18 cellular contexts compared by ENCODE assay signal in the genomic region with DNA sequence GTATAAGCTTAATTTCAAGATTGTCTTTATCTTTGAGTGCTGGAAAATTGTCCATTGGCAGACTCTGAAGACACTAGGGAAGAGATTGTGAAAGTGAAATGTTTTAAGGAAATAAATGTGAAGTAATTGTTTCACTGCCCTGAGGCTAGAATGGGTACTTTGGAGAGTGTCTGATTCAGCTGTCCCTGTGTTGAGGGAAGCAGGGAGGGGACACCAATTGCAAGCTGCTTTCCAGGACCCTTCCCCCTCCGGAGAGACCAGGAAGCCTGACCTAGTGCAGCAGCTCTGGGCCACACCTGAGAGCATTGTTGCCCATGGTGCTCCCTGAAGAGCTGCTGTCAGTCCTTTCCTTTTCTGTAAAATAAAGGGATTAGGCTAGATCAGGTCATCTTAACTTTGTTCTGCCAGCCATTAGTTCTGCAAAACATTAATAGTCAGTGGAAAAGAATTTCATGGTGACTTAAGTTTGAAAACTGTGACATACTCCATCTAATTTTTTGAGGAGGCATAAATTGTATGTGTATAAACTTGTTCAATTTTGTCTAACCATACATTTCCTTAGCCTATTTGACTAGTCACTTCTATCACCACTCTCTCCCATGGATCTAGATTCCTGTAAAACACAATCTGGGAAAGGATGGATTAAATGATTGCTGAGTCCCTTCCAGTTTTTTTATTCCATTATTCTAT. TPM values are rescaled to one million over a fixed set of nuclear protein-coding genes. Genes with fewer than 3 reads are reported as not detected.
DNase-seq lines count a peak whose midpoint lies in the region; ATAC-seq and TF ChIP-seq lines count a peak whose summit lies in the region.
"Had no signal": no experiment of that assay in that cellular context is flagged by ENCODE, and none has a peak within 500 bp of the region (broad histone marks: within the 10 kb centered on the region; RNA-seq: fewer than 3 reads in every experiment).

No MANE protein-coding gene starts in this region.

- no peaks in the 10 kb centered on the region for H3K9me3 Mint-ChIP-seq in activated T-helper 1 cell treated with anti-CD3 and anti-CD28 coated beads, Interleukin-12 subunit alpha, Interleukin-12 subunit beta, Interleukin-2, Interleukin-4 antibody, amounts not matched to agents 30 ng/mL and 10 ng/mL and 1 ng/mL, durations not matched to agents 14 hours and 24 hours and 36 hours
- H3K9me3 Mint-ChIP-seq: activated T-cell treated with anti-CD3 and anti-CD28 coated beads, Interleukin-2, amount 50 U/mL, for 72 hours had no signal

- peak overlapping the region; percentile 75 to 94 for H3K27ac ChIP-seq in SK-N-SH (ENCODE audit: low read depth in 2 of 2, low read length in 1 of 2)
- peak overlapping the region; percentile 57 to 96 for H3K27ac ChIP-seq in aorta (ENCODE audit: low read depth in 1 of 2, low read length in 2 of 2)
- H3K27ac ChIP-seq in caudate nucleus (ENCODE audit: low read depth, low read length): no peak overlapping the region
- H3K27ac ChIP-seq: testis had no signal

- H3F3A ChIP-seq in SK-N-SH (replicated peaks; ENCODE audit: insufficient read depth): peaks cover 87% of the 10 kb centered on the region

- no peak for TF ChIP-seq EP300 in SK-N-SH (IDR thresholded peaks at IDR 0.05; ENCODE audit: borderline replicate concordance in 1 of 2, low read depth in 1 of 2, low read length in 1 of 2)

- no peak for TF ChIP-seq RAD21 in SK-N-SH (IDR thresholded peaks at IDR 0.05; ENCODE audit: low read length)

- no peak overlapping the region for H2AFZ ChIP-seq in SK-N-SH (ENCODE audit: low read depth)

- H3K27me3 ChIP-seq in SK-N-SH (ENCODE audit: insufficient read depth) (no peaks in the 10 kb centered on the region), aorta (ENCODE audit: control insufficient read depth in 1 of 2, insufficient read depth in 2 of 2, low read length in 1 of 2) (no peaks in the 10 kb centered on the region)
- H3K27me3 ChIP-seq: testis had no signal

- no peaks in the 10 kb centered on the region for H3K9me2 ChIP-seq in SK-N-SH

- peaks cover 100% of the 10 kb centered on the region for H3K79me2 ChIP-seq in SK-N-SH (ENCODE audit: insufficient read depth)

- DNase-seq in left cardiac atrium (no peak), Right ventricle myocardium superior (no peak), SK-N-SH (peak; percentile 19), foreskin melanocyte (peak; percentile 24), aorta (no peak), GM19238 (ENCODE audit: insufficient read length, low spot score) (no peak), caudate nucleus (lab: John Stamatoyannopoulos, UW) (no peak)
- DNase-seq in activated T-helper 1 cell treated with anti-CD3 and anti-CD28 coated beads, Interleukin-12 subunit alpha, Interleukin-12 subunit beta, Interleukin-2, Interleukin-4 antibody, amounts not matched to agents 30 ng/mL and 10 ng/mL and 1 ng/mL, durations not matched to agents 14 hours and 24 hours and 36 hours (ENCODE audit: low spot score): no peak
- DNase-seq: ACHN; activated CD4-positive, alpha-beta T cell treated with anti-CD3 and anti-CD28 coated beads, Interleukin-2, amount 50 U/mL, for 4 hours; activated T-cell treated with anti-CD3 and anti-CD28 coated beads, Interleukin-2, amount 50 U/mL, for 72 hours; dermis blood vessel endothelial cell; esophagus squamous epithelium; hypothalamus; naive B cell; NCI-H2171 treated with DMSO at 0.1 percent for 48 hours; stimulated activated CD4-positive, alpha-beta T cell treated with anti-CD3 and anti-CD28 coated beads, Interleukin-1b, Interleukin-23, amount 100 ng/mL, for 48 hours; testis had no signal

- H4K20me1 ChIP-seq in SK-N-SH (ENCODE audit: insufficient read depth): peaks cover 73% of the 10 kb centered on the region

- H3K4me1 ChIP-seq in SK-N-SH (ENCODE audit: control insufficient read depth in 1 of 2, insufficient read depth in 2 of 2, low read depth in 1 of 2, low read length in 1 of 2): peaks cover 40 to 85% of the 10 kb centered on the region in 2 experiments
- H3K4me1 ChIP-seq in aorta (ENCODE audit: control insufficient read depth in 1 of 2, insufficient read depth in 2 of 2, low read length in 2 of 2): peaks cover 6 to 15% of the 10 kb centered on the region in 2 donors
- H3K4me1 ChIP-seq: testis had no signal

- CTCF ChIA-PET in SK-N-SH (lab: Yijun Ruan, JAX): interaction anchor here (0.9 to 3.7 kb wide), 7 partner anchors 11 to 352 kb away, joined by 3 to 24 read pairs (median 6); no protein-coding TSS in a partner anchor

- H3K4me3 Mint-ChIP-seq in activated T-helper 1 cell treated with anti-CD3 and anti-CD28 coated beads, Interleukin-12 subunit alpha, Interleukin-12 subunit beta, Interleukin-2, Interleukin-4 antibody, amounts not matched to agents 30 ng/mL and 10 ng/mL and 1 ng/mL, durations not matched to agents 14 hours and 24 hours and 36 hours: no peak overlapping the region
- H3K4me3 Mint-ChIP-seq: activated T-cell treated with anti-CD3 and anti-CD28 coated beads, Interleukin-2, amount 50 U/mL, for 72 hours; naive B cell had no signal

- H3K4me2 ChIP-seq in SK-N-SH: peak overlapping the region; percentile 45

- intact Hi-C loops in left cardiac atrium (cut with DNase I) (no loop called here), Right ventricle myocardium superior (cut with DNase I) (no loop called here), aorta (cut with DNase I) (no loop called here)
- intact Hi-C loops in activated T-helper 1 cell treated with anti-CD3 and anti-CD28 coated beads, Interleukin-12 subunit alpha, Interleukin-12 subunit beta, Interleukin-2, Interleukin-4 antibody, amounts not matched to agents 30 ng/mL and 10 ng/mL and 1 ng/mL, durations not matched to agents 14 hours and 24 hours and 36 hours (cut with micrococcal nuclease): no loop called here

- whole genome bisulfite sequencing in SK-N-SH (ENCODE audit: low lambda C conversion rate): 0% methylated on average over 1 of the region's 1 CpG
- 0 to 7% methylated on average over 1 of the region's 1 CpG for WGBS in aorta, 2 donors

- H3K4me3 ChIP-seq in SK-N-SH (ENCODE audit: low read depth in 2 of 2, low read length in 1 of 2) (no peak overlapping the region), aorta (ENCODE audit: low read length in 2 of 2) (no peak overlapping the region)
- H3K4me3 ChIP-seq: esophagus squamous epithelium, testis had no signal

- POLR2A ChIA-PET in SK-N-SH (lab: Yijun Ruan, JAX): interaction anchor here (0.6 to 2.1 kb wide), 2 partner anchors 61 to 182 kb away, joined by 3 to 7 read pairs; no protein-coding TSS in a partner anchor

- no peaks in the 10 kb centered on the region for H3K36me3 Mint-ChIP-seq in activated T-helper 1 cell treated with anti-CD3 and anti-CD28 coated beads, Interleukin-12 subunit alpha, Interleukin-12 subunit beta, Interleukin-2, Interleukin-4 antibody, amounts not matched to agents 30 ng/mL and 10 ng/mL and 1 ng/mL, durations not matched to agents 14 hours and 24 hours and 36 hours (ENCODE audit: low read depth)
- H3K36me3 Mint-ChIP-seq: naive B cell had no signal

- no peaks in the 10 kb centered on the region for H3K4me1 Mint-ChIP-seq in activated T-helper 1 cell treated with anti-CD3 and anti-CD28 coated beads, Interleukin-12 subunit alpha, Interleukin-12 subunit beta, Interleukin-2, Interleukin-4 antibody, amounts not matched to agents 30 ng/mL and 10 ng/mL and 1 ng/mL, durations not matched to agents 14 hours and 24 hours and 36 hours (ENCODE audit: low read depth)
- H3K4me1 Mint-ChIP-seq: naive B cell had no signal

- H3K36me3 ChIP-seq in SK-N-SH (replicated peaks in 1 of 2; ENCODE audit: control insufficient read depth in 1 of 2, insufficient read depth in 2 of 2, low read length in 1 of 2) (peaks cover 65 to 72% of the 10 kb centered on the region in 2 experiments), aorta (ENCODE audit: control insufficient read depth in 1 of 2, insufficient read depth in 2 of 2, low read length in 1 of 2) (no peaks in the 10 kb centered on the region)
- H3K36me3 ChIP-seq: esophagus squamous epithelium had no signal

- ATAC-seq in left cardiac atrium: peak; percentile 21 to 47
- no peak for ATAC-seq in Right ventricle myocardium superior (ENCODE audit: poor library complexity)
- no peak for ATAC-seq in aorta (ENCODE audit: low FRiP score)
- ATAC-seq: activated T-cell treated with anti-CD3 and anti-CD28 coated beads, Interleukin-2, amount 50 U/mL, for 72 hours had no signal

- H3K9ac ChIP-seq in SK-N-SH: no peak overlapping the region; the same call in 1 of the 2 replicates

- H3K27me3 Mint-ChIP-seq in activated T-helper 1 cell treated with anti-CD3 and anti-CD28 coated beads, Interleukin-12 subunit alpha, Interleukin-12 subunit beta, Interleukin-2, Interleukin-4 antibody, amounts not matched to agents 30 ng/mL and 10 ng/mL and 1 ng/mL, durations not matched to agents 14 hours and 24 hours and 36 hours (ENCODE audit: insufficient read depth): peaks cover 6% of the 10 kb centered on the region

- H3K27ac Mint-ChIP-seq in activated T-helper 1 cell treated with anti-CD3 and anti-CD28 coated beads, Interleukin-12 subunit alpha, Interleukin-12 subunit beta, Interleukin-2, Interleukin-4 antibody, amounts not matched to agents 30 ng/mL and 10 ng/mL and 1 ng/mL, durations not matched to agents 14 hours and 24 hours and 36 hours: no peak overlapping the region
- H3K27ac Mint-ChIP-seq: activated T-cell treated with anti-CD3 and anti-CD28 coated beads, Interleukin-2, amount 50 U/mL, for 72 hours; naive B cell had no signal

- no peak for TF ChIP-seq CTCF in SK-N-SH (IDR thresholded peaks at IDR 0.05)

- H3K9me3 ChIP-seq in SK-N-SH (no peaks in the 10 kb centered on the region), aorta (ENCODE audit: control insufficient read depth, low read length) (no peaks in the 10 kb centered on the region)
- H3K9me3 ChIP-seq: esophagus squamous epithelium, testis had no signal

TF ChIP-seq in SK-N-SH, 30 proteins besides CTCF, POLR2A, EP300 and RAD21:
- no peak for TF ChIP-seq TAF1 (IDR thresholded peaks at IDR 0.05; ENCODE audit: borderline replicate concordance, low read depth, low read length)
- peak; percentile 17; the same call in 1 of the 2 replicates for TF ChIP-seq TCF12 (IDR thresholded peaks at IDR 0.05)

RNA-seq across cellular contexts. Expression of a gene that starts 18.8 kb away (rescaled TPM):
- 100 to 1,000 TPM; 163 to 224 TPM for total RNA-seq in left cardiac atrium
- total RNA-seq in Right ventricle myocardium superior: 49.7 TPM
- 47.5 and 48.5 TPM in 2 replicates for polyA plus RNA-seq in SK-N-SH (2012; rRNA removed)
- polyA plus RNA-seq in SK-N-SH (2012; cell fraction: cytosol; rRNA removed): 59.8 and 60.6 TPM in 2 replicates
- 69.5 and 70.5 TPM in 2 replicates for polyA plus RNA-seq in SK-N-SH (2012; cell fraction: nucleus; rRNA removed)
- total RNA-seq in aorta: 100 to 1,000 TPM; 382 to 754 TPM
- polyA plus RNA-seq in aorta: 10 to 100 TPM; 27.2 to 66.5 TPM
- total RNA-seq in activated T-helper 1 cell treated with anti-CD3 and anti-CD28 coated beads, Interleukin-12 subunit alpha, Interleukin-12 subunit beta, Interleukin-2, Interleukin-4 antibody, amounts not matched to agents 30 ng/mL and 10 ng/mL and 1 ng/mL, durations not matched to agents 14 hours and 24 hours and 36 hours: not detected in 2 replicates

Comparison
In these comparisons a context has a peak if more than half of its experiments do, and no peak if none do; other contexts are left out.
1. ATAC-seq: peak in left cardiac atrium (2 of 2); none in Right ventricle myocardium superior (single experiment) and aorta (single experiment).
2. DNase-seq: peak in SK-N-SH (single experiment) and foreskin melanocyte (single experiment); none in left cardiac atrium (single experiment), Right ventricle myocardium superior (single experiment), aorta (0 of 2), GM19238 (single experiment), activated T-helper 1 cell treated with anti-CD3 and anti-CD28 coated beads, Interleukin-12 subunit alpha, Interleukin-12 subunit beta, Interleukin-2, Interleukin-4 antibody, amounts not matched to agents 30 ng/mL and 10 ng/mL and 1 ng/mL, durations not matched to agents 14 hours and 24 hours and 36 hours (single experiment) and caudate nucleus (0 of 61).
3. RNA of a gene that starts 18.8 kb away (total RNA-seq): 382 to 754 TPM in aorta, 163 to 224 TPM in left cardiac atrium and 49.7 TPM in Right ventricle myocardium superior (single experiment); not detected in activated T-helper 1 cell treated with anti-CD3 and anti-CD28 coated beads, Interleukin-12 subunit alpha, Interleukin-12 subunit beta, Interleukin-2, Interleukin-4 antibody, amounts not matched to agents 30 ng/mL and 10 ng/mL and 1 ng/mL, durations not matched to agents 14 hours and 24 hours and 36 hours; every median in the first group is over 10 times any median in the second.